ENCODE assay signal across 22 cellular contexts in genomic region chrX:118861338-118861737, GRCh38. TPM values are rescaled to one million over a fixed set of nuclear protein-coding genes. Genes with fewer than 3 reads are reported as not detected.
DNase-seq lines count a peak whose midpoint lies in the region; ATAC-seq, FAIRE-seq and TF ChIP-seq lines count a peak whose summit lies in the region.
"Had no signal": no experiment of that assay in that cellular context is flagged by ENCODE, and none has a peak within 500 bp of the region (broad histone marks: within the 10 kb centered on the region; RNA-seq: fewer than 3 reads in every experiment).

No MANE protein-coding gene starts in this region.

- intact Hi-C loops in MCF 10A (cut with micrococcal nuclease) = no loop called here
- intact Hi-C loops in breast epithelium (cut with DNase I; ENCODE audit: low total_unique reads) = no loop called here
- intact Hi-C loops in mucosa of descending colon (cut with DNase I, micrococcal nuclease) = no loop called here

- H3K27ac ChIP-seq in breast epithelium = no peak overlapping the region
- no peak overlapping the region for H3K27ac ChIP-seq in astrocyte (ENCODE audit: low read depth, low read length)
- H3K27ac ChIP-seq: 22Rv1, BLaER1, C4-2B had no signal

- no peaks in the 10 kb centered on the region for H3K4me1 Mint-ChIP-seq in MCF 10A (ENCODE audit: insufficient read depth, unreplicated experiment)
- H3K4me1 Mint-ChIP-seq in astrocyte (ENCODE audit: low read depth, unreplicated experiment) = no peaks in the 10 kb centered on the region
- H3K4me1 Mint-ChIP-seq: B cell; CD4-positive, CD25-positive, alpha-beta regulatory T cell had no signal

- no peak overlapping the region for H3K4me2 ChIP-seq in astrocyte (ENCODE audit: low read length)
- H3K4me2 ChIP-seq: BLaER1 had no signal

- H3K4me1 ChIP-seq in breast epithelium (no peaks in the 10 kb centered on the region), astrocyte (ENCODE audit: insufficient read depth, low read length) (no peaks in the 10 kb centered on the region), mucosa of descending colon (ENCODE audit: low read depth) (no peaks in the 10 kb centered on the region)
- H3K4me1 ChIP-seq: BLaER1, Caco-2, HAP-1 had no signal

- H3K4me3 ChIP-seq in breast epithelium (no peak overlapping the region), astrocyte (ENCODE audit: insufficient read depth, low read depth, low read length) (no peak overlapping the region), mucosa of descending colon (no peak overlapping the region)
- H3K4me3 ChIP-seq: BLaER1, HAP-1 had no signal

- POLR2A ChIA-PET in MCF 10A (lab: Yijun Ruan, JAX) = no interaction called here

- ATAC-seq in mucosa of descending colon (peak; percentile 55), HG03521 (IDR thresholded peaks at IDR 0.05; ENCODE audit: unreplicated experiment) (no peak)
- ATAC-seq: CD8-positive, alpha-beta T cell had no signal

- H3K79me2 ChIP-seq in astrocyte (ENCODE audit: insufficient read depth, low read length) = no peaks in the 10 kb centered on the region

- H3K36me3 Mint-ChIP-seq in MCF 10A (ENCODE audit: insufficient read depth, unreplicated experiment) (no peaks in the 10 kb centered on the region), astrocyte (ENCODE audit: low read depth, unreplicated experiment) (no peaks in the 10 kb centered on the region)
- H3K36me3 Mint-ChIP-seq: CD4-positive, CD25-positive, alpha-beta regulatory T cell; CD8-positive, alpha-beta T cell had no signal

- CTCF ChIA-PET in MCF 10A (lab: Yijun Ruan, JAX) = no interaction called here

- TF ChIP-seq POLR2A in breast epithelium (IDR thresholded peaks at IDR 0.05) = no peak

- H3K27me3 Mint-ChIP-seq in MCF 10A (ENCODE audit: insufficient read depth, unreplicated experiment) (peaks cover 22% of the 10 kb centered on the region), astrocyte (ENCODE audit: low read depth, unreplicated experiment) (no peaks in the 10 kb centered on the region)

- H3K9ac ChIP-seq in astrocyte (ENCODE audit: low read length) = no peak overlapping the region
- H3K9ac ChIP-seq: BLaER1 had no signal

- H3K27me3 ChIP-seq in breast epithelium (peaks cover 0 to 11% of the 10 kb centered on the region in 2 donors), astrocyte (ENCODE audit: insufficient read depth, low read length) (no peaks in the 10 kb centered on the region)
- H3K27me3 ChIP-seq: BLaER1 had no signal

- DNase-seq in MCF 10A (ENCODE audit: unreplicated experiment) = peak; percentile 31
- no peak for DNase-seq in breast epithelium (ENCODE audit: low spot score in 2 of 2)
- DNase-seq in astrocyte (ENCODE audit: low read depth) = no peak
- no peak for DNase-seq in mucosa of descending colon
- DNase-seq in NAMALWA (ENCODE audit: low spot score) = no peak
- DNase-seq: Caco-2; CD4-positive, CD25-positive, alpha-beta regulatory T cell; CD8-positive, alpha-beta T cell; DMS153; DND-41; GOT3; HFFc6 had no signal

- no TSS peak for BruUV-seq in MCF 10A (replicated peaks; lab: Mats Ljungman, UMichigan)

- TF ChIP-seq CTCF in MCF 10A (IDR thresholded peaks at IDR 0.05; ENCODE audit: unreplicated experiment) = no peak
- TF ChIP-seq CTCF in breast epithelium (IDR thresholded peaks at IDR 0.05) = no peak
- no peak for TF ChIP-seq CTCF in astrocyte (IDR thresholded peaks at IDR 0.05; ENCODE audit: insufficient read depth, low read depth, low read length)
- TF ChIP-seq CTCF in mucosa of descending colon (IDR thresholded peaks at IDR 0.05) = no peak

- H4K20me1 ChIP-seq in astrocyte (ENCODE audit: insufficient read depth, low read length) = no peaks in the 10 kb centered on the region
- H4K20me1 ChIP-seq: BLaER1 had no signal

- H3K9me3 Mint-ChIP-seq in MCF 10A (ENCODE audit: unreplicated experiment) = no peaks in the 10 kb centered on the region
- H3K9me3 Mint-ChIP-seq in astrocyte (ENCODE audit: unreplicated experiment) = no peaks in the 10 kb centered on the region
- H3K9me3 Mint-ChIP-seq: CD8-positive, alpha-beta T cell; HFFc6 had no signal

- H2AFZ ChIP-seq in astrocyte (ENCODE audit: low read depth, low read length) = no peak overlapping the region

- peak; percentile 94 for FAIRE-seq in astrocyte (lab: Jason Lieb, UNC)
- FAIRE-seq: A204.1, G401.6, GM12892, H54 had no signal

- H3K4me3 Mint-ChIP-seq in MCF 10A (ENCODE audit: unreplicated experiment) (no peak overlapping the region), astrocyte (ENCODE audit: unreplicated experiment) (no peak overlapping the region)
- H3K4me3 Mint-ChIP-seq: B cell; CD4-positive, CD25-positive, alpha-beta regulatory T cell; CD8-positive, alpha-beta T cell; HFFc6 had no signal

- H3K9me3 ChIP-seq in breast epithelium = no peaks in the 10 kb centered on the region
- no peaks in the 10 kb centered on the region for H3K9me3 ChIP-seq in astrocyte (ENCODE audit: insufficient read depth, low read depth, low read length)
- no peaks in the 10 kb centered on the region for H3K9me3 ChIP-seq in mucosa of descending colon
- H3K9me3 ChIP-seq: Caco-2, HAP-1 had no signal

- no peaks in the 10 kb centered on the region for H3K36me3 ChIP-seq in breast epithelium
- no peaks in the 10 kb centered on the region for H3K36me3 ChIP-seq in astrocyte (ENCODE audit: insufficient read depth, low read length)
- no peaks in the 10 kb centered on the region for H3K36me3 ChIP-seq in mucosa of descending colon (ENCODE audit: low read depth)
- H3K36me3 ChIP-seq: BLaER1, HAP-1 had no signal

- no peak overlapping the region for H3K27ac Mint-ChIP-seq in MCF 10A (ENCODE audit: low read depth, unreplicated experiment)
- H3K27ac Mint-ChIP-seq in astrocyte (ENCODE audit: unreplicated experiment) = no peak overlapping the region
- H3K27ac Mint-ChIP-seq: B cell; CD8-positive, alpha-beta T cell; HFFc6 had no signal

RNA-seq across cellular contexts. Expression of gene ZCCHC12, which starts 37.7 kb away (rescaled TPM):
- total RNA-seq in MCF 10A (2022) (not detected in 2 replicates), breast epithelium (not detected), astrocyte (0.16 TPM in 1 of 2 replicates, not detected in the other), mucosa of descending colon (1 to 10 TPM in 1 of 3 donors, under 1 TPM in 1, not detected in 1; 0.22 to 1.9 TPM)
- total RNA-seq: HFFc6 had no signal
